10 cellular contexts compared by ENCODE assay signal in the genomic region with DNA sequence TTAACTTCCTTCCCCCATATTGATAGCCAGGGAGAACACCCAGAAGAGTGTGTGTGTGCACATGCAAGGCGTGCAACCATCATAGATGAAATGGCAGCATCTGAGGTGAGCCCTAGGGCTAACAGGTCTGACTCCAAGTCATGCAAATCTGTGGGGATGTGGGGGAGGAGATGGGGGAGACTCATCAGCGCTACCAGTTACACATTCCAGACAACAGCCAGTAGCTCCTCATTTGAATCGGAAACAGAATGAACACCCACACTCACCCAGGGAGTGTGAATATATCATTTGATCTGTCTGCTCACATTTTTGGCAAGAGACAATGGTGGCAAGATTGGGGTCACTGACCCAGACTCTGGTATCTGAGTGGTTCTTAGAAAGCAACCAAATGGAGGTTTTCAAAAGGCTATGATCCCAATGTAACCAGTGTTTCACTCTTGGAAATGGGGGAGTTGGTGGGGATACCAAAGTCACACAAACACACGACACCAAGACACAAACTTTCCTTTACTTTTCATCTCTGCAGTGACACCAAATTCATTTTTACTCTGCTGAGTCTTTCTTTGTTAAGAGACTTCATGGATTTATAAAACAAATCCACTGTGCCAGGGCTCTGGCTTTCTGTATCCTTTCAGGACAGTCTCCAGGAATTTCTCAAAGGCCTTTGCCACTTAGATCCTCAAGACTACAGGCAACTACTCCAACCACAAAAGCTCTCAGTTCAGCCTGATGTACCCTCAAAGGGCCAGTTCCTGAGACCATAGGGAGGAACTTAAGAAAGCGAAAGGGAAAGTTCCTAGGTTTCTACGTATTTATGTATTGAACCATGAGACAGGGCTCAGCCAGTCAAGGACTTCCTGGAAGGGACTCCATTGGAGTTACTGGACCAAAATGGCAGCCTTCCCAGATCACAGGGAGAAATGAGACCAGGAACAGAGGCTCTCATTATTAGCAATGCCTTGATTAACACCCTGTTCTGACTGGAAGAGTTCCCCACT. TPM values are rescaled to one million over a fixed set of nuclear protein-coding genes. Genes with fewer than 3 reads are reported as not detected.
DNase-seq lines count a peak whose midpoint lies in the region; ATAC-seq, FAIRE-seq and TF ChIP-seq lines count a peak whose summit lies in the region.
"Had no signal": no experiment of that assay in that cellular context is flagged by ENCODE, and none has a peak within 500 bp of the region (broad histone marks: within the 10 kb centered on the region; RNA-seq: fewer than 3 reads in every experiment).

No MANE protein-coding gene starts in this region.

- peak; percentile 65 for ATAC-seq in GM18907 (IDR thresholded peaks at IDR 0.05; ENCODE audit: unreplicated experiment)
- peak in 2 of 3 donors; percentile 34 to 57 for ATAC-seq in natural killer cell
- no peak for ATAC-seq in GM21515 (IDR thresholded peaks at IDR 0.05; ENCODE audit: unreplicated experiment)
- ATAC-seq: activated naive CD4-positive, alpha-beta T cell treated with anti-CD3 and anti-CD28 coated beads, Interleukin-2, amount 50 U/mL, for 72 hours; sciatic nerve had no signal

- H3K27me3 Mint-ChIP-seq in natural killer cell (ENCODE audit: low read depth in 2 of 2): peaks cover 41 to 46% of the 10 kb centered on the region in 2 donors

- no peak for FAIRE-seq in bronchial epithelial cell (lab: Jason Lieb, UNC)

- H3K9me3 Mint-ChIP-seq in natural killer cell: no peaks in the 10 kb centered on the region
- H3K9me3 Mint-ChIP-seq: activated naive CD4-positive, alpha-beta T cell treated with anti-CD3 and anti-CD28 coated beads, Interleukin-2, amount 50 U/mL, for 72 hours had no signal

- H3K4me1 Mint-ChIP-seq in natural killer cell: peaks cover 16 to 19% of the 10 kb centered on the region in 2 donors

- H3K4me3 Mint-ChIP-seq in natural killer cell: peak overlapping the region; percentile 35

- intact Hi-C loops in natural killer cell (cut with micrococcal nuclease): no loop called here

- peaks cover 5% of the 10 kb centered on the region for H3K36me3 ChIP-seq in bronchial epithelial cell (ENCODE audit: control insufficient read depth, insufficient read depth, low read length)

- no peaks in the 10 kb centered on the region for H3K36me3 Mint-ChIP-seq in natural killer cell

- no peak for DNase-seq in LNCaP clone FGC (ENCODE audit: low read depth)
- no peak for DNase-seq in bronchial epithelial cell (ENCODE audit: low read depth)
- DNase-seq in natural killer cell: no peak
- DNase-seq in NCI-H2107 treated with DMSO at 0.1 percent for 48 hours (lab: John Stamatoyannopoulos, UW; ENCODE audit: unreplicated experiment): no peak
- no peak for DNase-seq in GOT3 (lab: John Stamatoyannopoulos, UW)
- no peak for DNase-seq in SKM-1 (lab: John Stamatoyannopoulos, UW; ENCODE audit: unreplicated experiment)

- peak overlapping the region in 1 of 2 donors; percentile 16 for H3K27ac Mint-ChIP-seq in natural killer cell
- H3K27ac Mint-ChIP-seq: activated naive CD4-positive, alpha-beta T cell treated with anti-CD3 and anti-CD28 coated beads, Interleukin-2, amount 50 U/mL, for 72 hours had no signal

- H3K4me3 ChIP-seq in LNCaP clone FGC (ENCODE audit: low read depth, low read length) (peak overlapping the region; percentile 76), bronchial epithelial cell (ENCODE audit: low read depth, low read length) (peak overlapping the region; percentile 90)

- TF ChIP-seq CTCF in LNCaP clone FGC (IDR thresholded peaks at IDR 0.05; ENCODE audit: control insufficient read depth, extremely low read depth, insufficient read depth) (no peak), bronchial epithelial cell (IDR thresholded peaks at IDR 0.05; ENCODE audit: insufficient read depth, low read length, severe bottlenecking) (no peak), natural killer cell (IDR thresholded peaks at IDR 0.05) (no peak)

- no peaks in the 10 kb centered on the region for H3K27me3 ChIP-seq in bronchial epithelial cell (ENCODE audit: control insufficient read depth, insufficient read depth, low read length)

RNA-seq across cellular contexts. Expression of gene CDCP1, which starts 2.2 kb away (rescaled TPM):
- total RNA-seq in bronchial epithelial cell (41.3 and 64.9 TPM in 2 replicates), natural killer cell (under 1 TPM; 0.38 to 0.61 (median 0.48) TPM)

Comparison
In these comparisons a context has a peak if more than half of its experiments do, and no peak if none do; other contexts are left out.
1. RNA of gene CDCP1, which starts 2.2 kb away (total RNA-seq): 41.3 to 64.9 TPM in bronchial epithelial cell; 0.38 to 0.61 TPM in natural killer cell; every median in the first group is over 10 times any median in the second.